In genomic region chr9:137227057-137227852, GRCh38 we compare ENCODE assay signal across 1 cellular context.
A peak's percentile ranks its signal among the peaks of the same experiment; 100 is the strongest.
TF ChIP-seq lines count a peak whose summit lies in the region.

Gene RNF224, plus strand, starts transcription at chr9:137227502. Its CDS starts 834 bp downstream, at chr9:137228336.

TF ChIP-seq in H1, 55 proteins besides CTCF, POLR2A, EP300 and RAD21 (continued from another document):
- peak; percentile 82; the same call in 1 of the 2 replicates for TF ChIP-seq GABPA (IDR thresholded peaks at IDR 0.05; ENCODE audit: borderline replicate concordance, insufficient read depth, low read length)
- TF ChIP-seq YY1 (IDR thresholded peaks at IDR 0.05; ENCODE audit: low read depth, low read length) = 0 out of 2 replicates have a peak, but pooled peaks have one; percentile 43
- TF ChIP-seq, protein P1, sequence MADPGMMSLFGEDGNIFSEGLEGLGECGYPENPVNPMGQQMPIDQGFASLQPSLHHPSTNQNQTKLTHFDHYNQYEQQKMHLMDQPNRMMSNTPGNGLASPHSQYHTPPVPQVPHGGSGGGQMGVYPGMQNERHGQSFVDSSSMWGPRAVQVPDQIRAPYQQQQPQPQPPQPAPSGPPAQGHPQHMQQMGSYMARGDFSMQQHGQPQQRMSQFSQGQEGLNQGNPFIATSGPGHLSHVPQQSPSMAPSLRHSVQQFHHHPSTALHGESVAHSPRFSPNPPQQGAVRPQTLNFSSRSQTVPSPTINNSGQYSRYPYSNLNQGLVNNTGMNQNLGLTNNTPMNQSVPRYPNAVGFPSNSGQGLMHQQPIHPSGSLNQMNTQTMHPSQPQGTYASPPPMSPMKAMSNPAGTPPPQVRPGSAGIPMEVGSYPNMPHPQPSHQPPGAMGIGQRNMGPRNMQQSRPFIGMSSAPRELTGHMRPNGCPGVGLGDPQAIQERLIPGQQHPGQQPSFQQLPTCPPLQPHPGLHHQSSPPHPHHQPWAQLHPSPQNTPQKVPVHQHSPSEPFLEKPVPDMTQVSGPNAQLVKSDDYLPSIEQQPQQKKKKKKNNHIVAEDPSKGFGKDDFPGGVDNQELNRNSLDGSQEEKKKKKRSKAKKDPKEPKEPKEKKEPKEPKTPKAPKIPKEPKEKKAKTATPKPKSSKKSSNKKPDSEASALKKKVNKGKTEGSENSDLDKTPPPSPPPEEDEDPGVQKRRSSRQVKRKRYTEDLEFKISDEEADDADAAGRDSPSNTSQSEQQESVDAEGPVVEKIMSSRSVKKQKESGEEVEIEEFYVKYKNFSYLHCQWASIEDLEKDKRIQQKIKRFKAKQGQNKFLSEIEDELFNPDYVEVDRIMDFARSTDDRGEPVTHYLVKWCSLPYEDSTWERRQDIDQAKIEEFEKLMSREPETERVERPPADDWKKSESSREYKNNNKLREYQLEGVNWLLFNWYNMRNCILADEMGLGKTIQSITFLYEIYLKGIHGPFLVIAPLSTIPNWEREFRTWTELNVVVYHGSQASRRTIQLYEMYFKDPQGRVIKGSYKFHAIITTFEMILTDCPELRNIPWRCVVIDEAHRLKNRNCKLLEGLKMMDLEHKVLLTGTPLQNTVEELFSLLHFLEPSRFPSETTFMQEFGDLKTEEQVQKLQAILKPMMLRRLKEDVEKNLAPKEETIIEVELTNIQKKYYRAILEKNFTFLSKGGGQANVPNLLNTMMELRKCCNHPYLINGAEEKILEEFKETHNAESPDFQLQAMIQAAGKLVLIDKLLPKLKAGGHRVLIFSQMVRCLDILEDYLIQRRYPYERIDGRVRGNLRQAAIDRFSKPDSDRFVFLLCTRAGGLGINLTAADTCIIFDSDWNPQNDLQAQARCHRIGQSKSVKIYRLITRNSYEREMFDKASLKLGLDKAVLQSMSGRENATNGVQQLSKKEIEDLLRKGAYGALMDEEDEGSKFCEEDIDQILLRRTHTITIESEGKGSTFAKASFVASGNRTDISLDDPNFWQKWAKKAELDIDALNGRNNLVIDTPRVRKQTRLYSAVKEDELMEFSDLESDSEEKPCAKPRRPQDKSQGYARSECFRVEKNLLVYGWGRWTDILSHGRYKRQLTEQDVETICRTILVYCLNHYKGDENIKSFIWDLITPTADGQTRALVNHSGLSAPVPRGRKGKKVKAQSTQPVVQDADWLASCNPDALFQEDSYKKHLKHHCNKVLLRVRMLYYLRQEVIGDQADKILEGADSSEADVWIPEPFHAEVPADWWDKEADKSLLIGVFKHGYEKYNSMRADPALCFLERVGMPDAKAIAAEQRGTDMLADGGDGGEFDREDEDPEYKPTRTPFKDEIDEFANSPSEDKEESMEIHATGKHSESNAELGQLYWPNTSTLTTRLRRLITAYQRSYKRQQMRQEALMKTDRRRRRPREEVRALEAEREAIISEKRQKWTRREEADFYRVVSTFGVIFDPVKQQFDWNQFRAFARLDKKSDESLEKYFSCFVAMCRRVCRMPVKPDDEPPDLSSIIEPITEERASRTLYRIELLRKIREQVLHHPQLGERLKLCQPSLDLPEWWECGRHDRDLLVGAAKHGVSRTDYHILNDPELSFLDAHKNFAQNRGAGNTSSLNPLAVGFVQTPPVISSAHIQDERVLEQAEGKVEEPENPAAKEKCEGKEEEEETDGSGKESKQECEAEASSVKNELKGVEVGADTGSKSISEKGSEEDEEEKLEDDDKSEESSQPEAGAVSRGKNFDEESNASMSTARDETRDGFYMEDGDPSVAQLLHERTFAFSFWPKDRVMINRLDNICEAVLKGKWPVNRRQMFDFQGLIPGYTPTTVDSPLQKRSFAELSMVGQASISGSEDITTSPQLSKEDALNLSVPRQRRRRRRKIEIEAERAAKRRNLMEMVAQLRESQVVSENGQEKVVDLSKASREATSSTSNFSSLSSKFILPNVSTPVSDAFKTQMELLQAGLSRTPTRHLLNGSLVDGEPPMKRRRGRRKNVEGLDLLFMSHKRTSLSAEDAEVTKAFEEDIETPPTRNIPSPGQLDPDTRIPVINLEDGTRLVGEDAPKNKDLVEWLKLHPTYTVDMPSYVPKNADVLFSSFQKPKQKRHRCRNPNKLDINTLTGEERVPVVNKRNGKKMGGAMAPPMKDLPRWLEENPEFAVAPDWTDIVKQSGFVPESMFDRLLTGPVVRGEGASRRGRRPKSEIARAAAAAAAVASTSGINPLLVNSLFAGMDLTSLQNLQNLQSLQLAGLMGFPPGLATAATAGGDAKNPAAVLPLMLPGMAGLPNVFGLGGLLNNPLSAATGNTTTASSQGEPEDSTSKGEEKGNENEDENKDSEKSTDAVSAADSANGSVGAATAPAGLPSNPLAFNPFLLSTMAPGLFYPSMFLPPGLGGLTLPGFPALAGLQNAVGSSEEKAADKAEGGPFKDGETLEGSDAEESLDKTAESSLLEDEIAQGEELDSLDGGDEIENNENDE (IDR thresholded peaks at IDR 0.05; ENCODE audit: insufficient replicate concordance, low read length) = no peak
- peak; percentile 84; the same call in 1 of the 2 replicates for TF ChIP-seq KDM1A (IDR thresholded peaks at IDR 0.05; ENCODE audit: borderline replicate concordance, low read length)
- TF ChIP-seq CREB1 (IDR thresholded peaks at IDR 0.05) = 0 out of 2 replicates have a peak, but pooled peaks have one; percentile 34
